ENCODE assay signal across 9 cellular contexts in genomic region chr5:270340-270739, GRCh38. TPM values are rescaled to one million over a fixed set of nuclear protein-coding genes. Genes with fewer than 3 reads are reported as not detected.
DNase-seq lines count a peak whose midpoint lies in the region; ATAC-seq and TF ChIP-seq lines count a peak whose summit lies in the region.
"Had no signal": no experiment of that assay in that cellular context is flagged by ENCODE, and none has a peak within 500 bp of the region (broad histone marks: within the 10 kb centered on the region; RNA-seq: fewer than 3 reads in every experiment).

No MANE protein-coding gene starts in this region.

- no peak for DNase-seq in SK-N-SH
- no peak for DNase-seq in T-cell
- no peak for DNase-seq in glutamatergic neuron
- peak; percentile 87 for DNase-seq in spleen
- no peak for DNase-seq in HuH-7.5 (ENCODE audit: low spot score)
- DNase-seq in NOMO-1 treated with dmso at 0.1 percent for 144 hours (lab: John Stamatoyannopoulos, UW; ENCODE audit: unreplicated experiment): no peak
- DNase-seq in NOMO-1 (lab: John Stamatoyannopoulos, UW; ENCODE audit: unreplicated experiment in 2 of 2): no peak
- DNase-seq: NCI-H1436 had no signal

- CTCF ChIA-PET in SK-N-SH (lab: Yijun Ruan, JAX) (no interaction called here), T-cell (lab: Charles Lee) (interaction anchor here in 1 of 2 donors (0.7 kb wide), 1 partner anchor 51 kb away, joined by 3 read pairs; no protein-coding TSS in a partner anchor)

- TF ChIP-seq RAD21 in SK-N-SH (IDR thresholded peaks at IDR 0.05; ENCODE audit: low read length): no peak

- peak overlapping the region in 1 of 2 donors; percentile 72 for H3K27ac Mint-ChIP-seq in T-cell
- H3K27ac Mint-ChIP-seq in glutamatergic neuron (ENCODE audit: unreplicated experiment): no peak overlapping the region

- H3K27me3 ChIP-seq in SK-N-SH (ENCODE audit: insufficient read depth) (no peaks in the 10 kb centered on the region), spleen (replicated peaks in 1 of 7) (no peaks in the 10 kb centered on the region)

- H3K27me3 Mint-ChIP-seq in T-cell (no peaks in the 10 kb centered on the region), glutamatergic neuron (ENCODE audit: unreplicated experiment) (peaks cover 2% of the 10 kb centered on the region)

- peaks cover 14 to 16% of the 10 kb centered on the region in 2 experiments for H3K36me3 ChIP-seq in SK-N-SH (replicated peaks in 1 of 2; ENCODE audit: control insufficient read depth in 1 of 2, insufficient read depth in 2 of 2, low read length in 1 of 2)
- H3K36me3 ChIP-seq in spleen: peaks cover under 1 to 37% (median 13%) of the 10 kb centered on the region in 6 donors

- no peak for ATAC-seq in SK-N-SH treated with all-trans-retinoic acid at 6 μM for 48 hours
- no peak for ATAC-seq in T-cell (replicated peaks in 1 of 4)

- H3K9me3 Mint-ChIP-seq in T-cell (no peaks in the 10 kb centered on the region), glutamatergic neuron (ENCODE audit: unreplicated experiment) (peaks cover 5% of the 10 kb centered on the region)

- no peak overlapping the region; the same call in 1 of the 2 replicates for H2AFZ ChIP-seq in SK-N-SH (ENCODE audit: low read depth)

- H3K79me2 ChIP-seq in SK-N-SH (ENCODE audit: insufficient read depth): peaks cover 38% of the 10 kb centered on the region

- H3F3A ChIP-seq in SK-N-SH (replicated peaks; ENCODE audit: insufficient read depth): peaks cover 13% of the 10 kb centered on the region

- H3K4me1 ChIP-seq in SK-N-SH (ENCODE audit: control insufficient read depth in 1 of 2, insufficient read depth in 2 of 2, low read depth in 1 of 2, low read length in 1 of 2) (peaks cover 5 to 7% of the 10 kb centered on the region in 2 experiments; a peak in 1 of 4 replicates), spleen (peaks cover 5 to 39% (median 27%) of the 10 kb centered on the region in 6 donors)

- H3K4me3 Mint-ChIP-seq in T-cell (peak overlapping the region; percentile 71 to 91 (median 88)), glutamatergic neuron (ENCODE audit: unreplicated experiment) (peak overlapping the region; percentile 81)

- H3K9me3 ChIP-seq in SK-N-SH (no peaks in the 10 kb centered on the region), spleen (no peaks in the 10 kb centered on the region)

- peaks cover 23% of the 10 kb centered on the region for H4K20me1 ChIP-seq in SK-N-SH (ENCODE audit: insufficient read depth)

- H3K36me3 Mint-ChIP-seq in T-cell (peaks cover 24% of the 10 kb centered on the region), glutamatergic neuron (ENCODE audit: unreplicated experiment) (no peaks in the 10 kb centered on the region)

- TF ChIP-seq CTCF in SK-N-SH (IDR thresholded peaks at IDR 0.05) (no peak), glutamatergic neuron (IDR thresholded peaks at IDR 0.05; ENCODE audit: partially characterized antibody, unreplicated experiment) (no peak), spleen (IDR thresholded peaks at IDR 0.05 in 8 of 11, conservative IDR thresholded peaks at IDR 0.05 in 3 of 11) (no peak)

- H3K4me3 ChIP-seq in SK-N-SH (ENCODE audit: low read depth in 2 of 2, low read length in 1 of 2) (no peak overlapping the region), spleen (peak overlapping the region in 3 of 8 donors; percentile 86 to 98 (median 96))

- H3K27ac ChIP-seq in SK-N-SH (ENCODE audit: low read depth in 2 of 2, low read length in 1 of 2) (peak overlapping the region in 1 of 2 experiments; percentile 77; a peak in 1 of 4 replicates), spleen (peak overlapping the region in 5 of 8 donors; percentile 89 to 95 (median 94))

- peak overlapping the region; percentile 77 for H3K4me2 ChIP-seq in SK-N-SH

- H3K4me1 Mint-ChIP-seq in T-cell: peaks cover 28 to 35% (median 30%) of the 10 kb centered on the region in 3 donors
- H3K4me1 Mint-ChIP-seq in glutamatergic neuron (ENCODE audit: low read depth, unreplicated experiment): peaks cover 5% of the 10 kb centered on the region

- H3K9ac ChIP-seq in SK-N-SH: no peak overlapping the region

- intact Hi-C loops in spleen (cut with DNase I; ENCODE audit: low total_unique reads): no loop called here

- no peaks in the 10 kb centered on the region for H3K9me2 ChIP-seq in SK-N-SH

- WGBS in SK-N-SH (ENCODE audit: low lambda C conversion rate): 90% methylated on average over 16 of the region's 17 CpGs
- 76 to 88% (median 84%) methylated on average over 17 of the region's 17 CpGs for WGBS in spleen, 5 donors

- POLR2A ChIA-PET in SK-N-SH (lab: Yijun Ruan, JAX) (interaction anchor here (1.4 to 1.5 kb wide), 3 partner anchors 14 to 51 kb away, joined by 3 to 8 read pairs (median 4); partner anchors contain the start of gene AHRR), T-cell (lab: Charles Lee) (no interaction called here)

- TF ChIP-seq EP300 in SK-N-SH (IDR thresholded peaks at IDR 0.05; ENCODE audit: borderline replicate concordance in 1 of 2, low read depth in 1 of 2, low read length in 1 of 2): no peak

- no peak for TF ChIP-seq POLR2A in spleen (IDR thresholded peaks at IDR 0.05)

TF ChIP-seq in SK-N-SH, 30 proteins besides CTCF, POLR2A, EP300 and RAD21:
- no peak for TF ChIP-seq SMC3 (IDR thresholded peaks at IDR 0.05; ENCODE audit: low read depth, low read length)
- no peak for TF ChIP-seq NRF1 (IDR thresholded peaks at IDR 0.05; ENCODE audit: low read depth, low read length)
- TF ChIP-seq USF1 (IDR thresholded peaks at IDR 0.05; ENCODE audit: borderline replicate concordance, low read depth): no peak
- no peak for TF ChIP-seq RCOR1 (IDR thresholded peaks at IDR 0.05; ENCODE audit: low read length)
- TF ChIP-seq TAF1 (IDR thresholded peaks at IDR 0.05; ENCODE audit: borderline replicate concordance, low read depth, low read length): no peak
- no peak for TF ChIP-seq ELF1 (IDR thresholded peaks at IDR 0.05)
- TF ChIP-seq TEAD4 (IDR thresholded peaks at IDR 0.05; ENCODE audit: borderline replicate concordance, insufficient read depth): no peak
- TF ChIP-seq JUND (IDR thresholded peaks at IDR 0.05): no peak

TF ChIP-seq in SK-N-SH treated with all-trans-retinoic acid at 6 μM for 48 hours, 23 proteins besides CTCF, POLR2A, EP300 and RAD21:
- TF ChIP-seq RARB (CRISPR knock-in tag; IDR thresholded peaks at IDR 0.05) (no peak), ZNF8 (CRISPR knock-in tag; IDR thresholded peaks at IDR 0.05) (no peak), ISL1 (CRISPR knock-in tag; IDR thresholded peaks at IDR 0.05) (no peak), ZC3H10 (CRISPR knock-in tag; IDR thresholded peaks at IDR 0.05) (no peak), CREB5 (CRISPR knock-in tag; IDR thresholded peaks at IDR 0.05; ENCODE audit: low read depth) (no peak), GLIS3 (CRISPR knock-in tag; IDR thresholded peaks at IDR 0.05) (no peak)

RNA-seq across cellular contexts. Expression of gene PDCD6, which starts 1.1 kb away (rescaled TPM):
- polyA plus RNA-seq in SK-N-SH (2012; rRNA removed) (323 and 347 TPM in 2 replicates), spleen (100 to 1,000 TPM; 102 to 158 (median 127) TPM)
- 349 and 362 TPM in 2 replicates for polyA plus RNA-seq in SK-N-SH (2012; cell fraction: cytosol; rRNA removed)
- 226 and 288 TPM in 2 replicates for polyA plus RNA-seq in SK-N-SH (2012; cell fraction: nucleus; rRNA removed)
- total RNA-seq in T-cell (100 to 1,000 TPM in 1 of 5 donors, 10 to 100 TPM in 4; 61.0 to 104 (median 92.6) TPM), glutamatergic neuron (ENCODE audit: unreplicated experiment) (56.9 TPM), spleen (100 to 1,000 TPM in 3 of 7 donors, 10 to 100 TPM in 4; 74.1 to 106 (median 96.9) TPM)

RNA-seq across cellular contexts. Expression of gene AHRR, which starts 51.2 kb away (rescaled TPM):
- polyA plus RNA-seq in SK-N-SH (2012; rRNA removed): 0.71 and 0.99 TPM in 2 replicates
- 0.40 and 0.49 TPM in 2 replicates for polyA plus RNA-seq in SK-N-SH (2012; cell fraction: cytosol; rRNA removed)
- polyA plus RNA-seq in SK-N-SH (2012; cell fraction: nucleus; rRNA removed): 3.2 and 3.3 TPM in 2 replicates
- 10 to 100 TPM in 1 of 5 donors, 1 to 10 TPM in 3, under 1 TPM in 1; 0.55 to 13.5 (median 3.4) TPM for total RNA-seq in T-cell
- 2.0 TPM for total RNA-seq in glutamatergic neuron (ENCODE audit: unreplicated experiment)
- total RNA-seq in spleen: 10 to 100 TPM; 11.2 to 28.5 (median 14.0) TPM
- polyA plus RNA-seq in spleen: 1 to 10 TPM in 2 of 3 donors, under 1 TPM in 1; 0.96 to 5.4 (median 2.8) TPM

RNA-seq across cellular contexts. Expression of gene SDHA, which starts 52.2 kb away (rescaled TPM):
- 95.7 and 106 TPM in 2 replicates for polyA plus RNA-seq in SK-N-SH (2012; rRNA removed)
- polyA plus RNA-seq in SK-N-SH (2012; cell fraction: cytosol; rRNA removed): 70.6 and 86.5 TPM in 2 replicates
- polyA plus RNA-seq in SK-N-SH (2012; cell fraction: nucleus; rRNA removed): 76.6 and 77.1 TPM in 2 replicates
- 100 to 1,000 TPM; 122 to 209 (median 140) TPM for total RNA-seq in T-cell
- 81.3 TPM for total RNA-seq in glutamatergic neuron (ENCODE audit: unreplicated experiment)
- total RNA-seq in spleen: 100 to 1,000 TPM in 6 of 7 donors, 10 to 100 TPM in 1; 91.9 to 135 (median 122) TPM
- 10 to 100 TPM; 58.6 to 86.0 (median 62.3) TPM for polyA plus RNA-seq in spleen

RNA-seq across cellular contexts. Expression of gene CCDC127, which starts 52.4 kb away (rescaled TPM):
- polyA plus RNA-seq in SK-N-SH (2012; rRNA removed): 3.7 and 3.9 TPM in 2 replicates
- 3.7 and 3.9 TPM in 2 replicates for polyA plus RNA-seq in SK-N-SH (2012; cell fraction: cytosol; rRNA removed)
- polyA plus RNA-seq in SK-N-SH (2012; cell fraction: nucleus; rRNA removed): 3.1 TPM in 2 replicates
- total RNA-seq in T-cell: 1 to 10 TPM; 2.5 to 9.8 (median 6.3) TPM
- total RNA-seq in glutamatergic neuron (ENCODE audit: unreplicated experiment): 11.9 TPM
- 1 to 10 TPM; 2.8 to 8.9 (median 5.7) TPM for total RNA-seq in spleen
- polyA plus RNA-seq in spleen: 1 to 10 TPM; 1.2 to 2.6 (median 1.8) TPM
